Comparison of ENCODE assay signal across 2 cellular contexts in the genomic region with DNA sequence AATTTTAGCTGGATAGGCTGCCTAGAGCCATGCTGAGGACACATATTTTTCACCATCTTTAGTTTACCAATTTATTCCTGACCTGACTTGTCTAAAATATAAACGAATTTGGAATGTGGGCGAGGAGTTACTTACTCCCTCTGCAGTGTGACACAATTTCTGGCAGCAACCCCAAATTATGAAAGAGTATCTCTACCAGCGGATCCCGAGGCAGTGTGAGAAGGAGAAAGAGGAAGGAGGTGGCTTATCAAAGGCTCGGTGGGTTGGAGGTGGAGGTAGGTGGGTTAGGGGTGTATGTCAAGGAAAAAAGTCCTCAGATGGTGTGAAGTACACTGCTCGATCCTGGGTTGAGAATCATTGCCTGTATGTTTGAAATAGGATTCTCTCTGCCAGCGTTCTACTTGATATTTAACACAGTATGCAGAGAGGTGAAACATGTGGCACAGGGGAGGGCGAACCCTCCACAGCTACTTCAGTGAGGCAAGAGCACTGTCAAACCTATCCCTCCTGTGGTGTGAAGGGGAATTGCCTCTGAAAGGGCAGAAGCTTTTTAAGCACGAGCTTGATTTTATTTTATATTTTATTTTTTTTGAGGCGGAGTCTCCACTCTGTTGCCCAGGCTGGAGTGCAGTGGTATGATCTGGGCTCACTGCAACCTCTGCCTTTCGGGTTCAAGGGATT.
TF ChIP-seq lines count a peak whose summit lies in the region.

No MANE protein-coding gene starts in this region.

TF ChIP-seq in IMR-90, 13 proteins besides CTCF, POLR2A, EP300 and RAD21 (continued from another document):
- TF ChIP-seq, protein P1, sequence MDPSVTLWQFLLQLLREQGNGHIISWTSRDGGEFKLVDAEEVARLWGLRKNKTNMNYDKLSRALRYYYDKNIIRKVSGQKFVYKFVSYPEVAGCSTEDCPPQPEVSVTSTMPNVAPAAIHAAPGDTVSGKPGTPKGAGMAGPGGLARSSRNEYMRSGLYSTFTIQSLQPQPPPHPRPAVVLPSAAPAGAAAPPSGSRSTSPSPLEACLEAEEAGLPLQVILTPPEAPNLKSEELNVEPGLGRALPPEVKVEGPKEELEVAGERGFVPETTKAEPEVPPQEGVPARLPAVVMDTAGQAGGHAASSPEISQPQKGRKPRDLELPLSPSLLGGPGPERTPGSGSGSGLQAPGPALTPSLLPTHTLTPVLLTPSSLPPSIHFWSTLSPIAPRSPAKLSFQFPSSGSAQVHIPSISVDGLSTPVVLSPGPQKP (IDR thresholded peaks at IDR 0.05; ENCODE audit: borderline replicate concordance, low read depth, low read length) = no peak
- TF ChIP-seq MXI1 (IDR thresholded peaks at IDR 0.05; ENCODE audit: borderline replicate concordance, low read depth, low read length) (0 out of 2 replicates have a peak, but pooled peaks have one; percentile 18), RCOR1 (IDR thresholded peaks at IDR 0.05; ENCODE audit: insufficient replicate concordance, low read length) (no peak), SMC3 (IDR thresholded peaks at IDR 0.05; ENCODE audit: low read depth, low read length) (peak; percentile 42; the same call in 1 of the 2 replicates), CEBPB (IDR thresholded peaks at IDR 0.05; ENCODE audit: low read depth, low read length) (no peak), FOS (IDR thresholded peaks at IDR 0.05; ENCODE audit: low read depth, low read length) (no peak), RFX5 (IDR thresholded peaks at IDR 0.05; ENCODE audit: low read depth, low read length) (no peak), MAZ (IDR thresholded peaks at IDR 0.05; ENCODE audit: borderline replicate concordance, low read depth, low read length) (no peak), BHLHE40 (IDR thresholded peaks at IDR 0.05; ENCODE audit: low read depth, low read length) (no peak), NFE2L2 (IDR thresholded peaks at IDR 0.05; ENCODE audit: low read depth, low read length) (no peak), MAFK (IDR thresholded peaks at IDR 0.05; ENCODE audit: low read depth, low read length) (no peak)
- TF ChIP-seq, protein P2, sequence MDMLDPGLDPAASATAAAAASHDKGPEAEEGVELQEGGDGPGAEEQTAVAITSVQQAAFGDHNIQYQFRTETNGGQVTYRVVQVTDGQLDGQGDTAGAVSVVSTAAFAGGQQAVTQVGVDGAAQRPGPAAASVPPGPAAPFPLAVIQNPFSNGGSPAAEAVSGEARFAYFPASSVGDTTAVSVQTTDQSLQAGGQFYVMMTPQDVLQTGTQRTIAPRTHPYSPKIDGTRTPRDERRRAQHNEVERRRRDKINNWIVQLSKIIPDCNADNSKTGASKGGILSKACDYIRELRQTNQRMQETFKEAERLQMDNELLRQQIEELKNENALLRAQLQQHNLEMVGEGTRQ (IDR thresholded peaks at IDR 0.05; ENCODE audit: low read depth, low read length) = no peak
TF ChIP-seq in IMR-90: peak in this region for 2.

TF ChIP-seq in endothelial cell of umbilical vein, 7 proteins besides CTCF, POLR2A, EP300 and RAD21:
- TF ChIP-seq MYC (IDR thresholded peaks at IDR 0.05; ENCODE audit: low read depth, low read length) (no peak), JUN (IDR thresholded peaks at IDR 0.05; ENCODE audit: borderline replicate concordance, insufficient read depth, insufficient read length, low read depth) (no peak), FOS (IDR thresholded peaks at IDR 0.05; ENCODE audit: borderline replicate concordance, insufficient read depth, low read length) (no peak), POLR2AphosphoS5 (IDR thresholded peaks at IDR 0.05; ENCODE audit: insufficient read depth, low read depth, low read length) (no peak), EZH2 (IDR thresholded peaks at IDR 0.05; ENCODE audit: borderline replicate concordance, low read depth, low read length, severe bottlenecking) (no peak), GATA2 (IDR thresholded peaks at IDR 0.05; ENCODE audit: insufficient read depth, insufficient read length, low read depth, low read length) (no peak), MAX (IDR thresholded peaks at IDR 0.05; ENCODE audit: insufficient read depth, insufficient read length) (no peak)
